Comparison of ENCODE assay signal across 8 cellular contexts in the genomic region with DNA sequence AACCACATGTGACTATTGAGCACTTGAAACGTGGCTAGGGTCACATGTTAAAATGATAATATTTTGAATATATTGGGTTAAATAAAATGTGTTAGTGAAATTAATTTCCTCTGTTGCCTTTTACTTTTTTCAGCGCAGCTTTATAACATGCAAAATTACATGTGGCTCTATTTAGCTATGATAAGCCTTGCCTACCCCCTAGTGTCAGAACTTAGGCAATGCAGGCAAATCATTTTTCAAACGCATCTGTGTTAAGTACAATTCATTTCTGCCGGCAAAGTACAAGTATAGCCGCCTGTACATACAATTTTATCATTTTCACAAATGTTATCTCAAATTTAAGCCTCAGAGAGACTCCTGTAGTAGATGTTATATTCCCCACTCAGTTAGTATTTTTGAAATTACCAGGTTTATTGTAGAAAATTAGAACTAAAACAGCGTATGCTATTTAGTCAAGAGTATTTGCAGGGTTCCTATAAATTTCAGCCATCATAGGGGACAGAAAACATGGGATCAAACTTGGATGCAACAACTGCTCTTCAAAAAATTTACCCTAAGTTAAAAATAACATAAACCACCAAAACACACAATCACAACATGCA. TPM values are rescaled to one million over a fixed set of nuclear protein-coding genes. Genes with fewer than 3 reads are reported as not detected.
DNase-seq lines count a peak whose midpoint lies in the region; ATAC-seq and TF ChIP-seq lines count a peak whose summit lies in the region.

No MANE protein-coding gene starts in this region.

- peak; percentile 26 for DNase-seq in AG04449 (ENCODE audit: low read depth, low spot score)
- peak; percentile 29 for DNase-seq in GM04504 (ENCODE audit: low read depth)
- DNase-seq in HAP-1 (ENCODE audit: low spot score in 2 of 2) = peak; percentile 46 to 48
- peak; percentile 60 for DNase-seq in LoVo (ENCODE audit: low spot score)
- peak; percentile 54 for DNase-seq in SK-N-DZ (ENCODE audit: low spot score)
- peak; percentile 11 for DNase-seq in effector CD4-positive, alpha-beta T cell
- DNase-seq in mesenchymal stem cell = peak; percentile 70

- H3K4me3 ChIP-seq in AG04449 (ENCODE audit: low read depth, low read length) (no peak overlapping the region), HAP-1 (no peak overlapping the region), mesenchymal stem cell (ENCODE audit: insufficient read depth in 1 of 2, low read depth in 1 of 2, low read length in 2 of 2) (no peak overlapping the region)

- no peak overlapping the region for H3K23ac ChIP-seq in mesenchymal stem cell (ENCODE audit: low read length in 2 of 2)

- 50% methylated on average over 3 of the region's 6 CpGs for WGBS in mesenchymal stem cell

- no peak overlapping the region for H2BK5ac ChIP-seq in mesenchymal stem cell (ENCODE audit: low read depth, low read length, poor library complexity, severe bottlenecking)

- ATAC-seq in HG02840 (IDR thresholded peaks at IDR 0.05; ENCODE audit: low FRiP score, unreplicated experiment) = no peak

- no peak overlapping the region for H3K4me2 ChIP-seq in mesenchymal stem cell (ENCODE audit: low read length, poor library complexity, severe bottlenecking)

- H3K18ac ChIP-seq in mesenchymal stem cell (ENCODE audit: low read depth in 1 of 2, low read length in 2 of 2) = no peak overlapping the region

- POLR2A ChIA-PET in AG04449 (lab: Yijun Ruan, JAX) = no interaction called here

- in situ Hi-C loops in HAP-1 (cut with MboI; ENCODE audit: low sequenced_read_pairs) = loop anchor here (25.0 kb wide), 2 partner anchors 1489 to 1764 kb away; no protein-coding TSS in a partner anchor

- H3K27ac ChIP-seq in mesenchymal stem cell (ENCODE audit: low read length, poor library complexity, severe bottlenecking) = no peak overlapping the region

- no peak overlapping the region for H2AK5ac ChIP-seq in mesenchymal stem cell (ENCODE audit: low read length, severe bottlenecking)

- H3K27me3 ChIP-seq in HAP-1 (ENCODE audit: low read depth) = peaks cover 17% of the 10 kb centered on the region
- H3K27me3 ChIP-seq in mesenchymal stem cell (ENCODE audit: control insufficient read depth in 1 of 2, insufficient read depth in 1 of 2, low read length in 2 of 2) = peaks cover 18 to 23% of the 10 kb centered on the region in 2 experiments

- H3K79me1 ChIP-seq in mesenchymal stem cell (replicated peaks; ENCODE audit: low read length, poor library complexity, severe bottlenecking) = no peaks in the 10 kb centered on the region

- H4K91ac ChIP-seq in mesenchymal stem cell (ENCODE audit: low read length) = no peak overlapping the region

- H3K9ac ChIP-seq in mesenchymal stem cell (ENCODE audit: low read length) = no peak overlapping the region

- no peak overlapping the region for H2BK12ac ChIP-seq in mesenchymal stem cell (ENCODE audit: low read length in 2 of 2)

- H3K4me1 ChIP-seq in HAP-1 (no peaks in the 10 kb centered on the region), mesenchymal stem cell (ENCODE audit: control insufficient read depth, insufficient read depth, low read depth, low read length) (no peaks in the 10 kb centered on the region)

- CTCF ChIA-PET in AG04449 (lab: Yijun Ruan, JAX) = interaction anchor here (0.7 to 7.1 kb wide), 14 partner anchors 9 to 1942 kb away, joined by 3 to 115 read pairs (median 6); no protein-coding TSS in a partner anchor

- no peak overlapping the region for H4K8ac ChIP-seq in mesenchymal stem cell (ENCODE audit: low read length)

- no peak overlapping the region for H2BK15ac ChIP-seq in mesenchymal stem cell (ENCODE audit: low read depth, poor library complexity, severe bottlenecking)

- H3K4ac ChIP-seq in mesenchymal stem cell (ENCODE audit: low read depth in 1 of 2, low read length in 2 of 2) = no peak overlapping the region

- H2AFZ ChIP-seq in mesenchymal stem cell (ENCODE audit: low read depth, low read length) = no peak overlapping the region

- no peaks in the 10 kb centered on the region for H3K36me3 ChIP-seq in HAP-1 (replicated peaks)
- no peaks in the 10 kb centered on the region for H3K36me3 ChIP-seq in mesenchymal stem cell (ENCODE audit: control insufficient read depth in 1 of 2, insufficient read depth in 2 of 2, low read depth in 1 of 2, low read length in 2 of 2)

- H3K9me3 ChIP-seq in HAP-1 = no peaks in the 10 kb centered on the region
- H3K9me3 ChIP-seq in mesenchymal stem cell (ENCODE audit: control insufficient read depth, low read length) = no peaks in the 10 kb centered on the region

- peak; percentile 75 for TF ChIP-seq CTCF in AG04449 (IDR thresholded peaks at IDR 0.05; ENCODE audit: insufficient read depth, low read length, missing control alignments)

- H3K14ac ChIP-seq in mesenchymal stem cell (ENCODE audit: low read length in 2 of 2) = no peak overlapping the region

- H2BK120ac ChIP-seq in mesenchymal stem cell (ENCODE audit: low read depth, low read length) = no peak overlapping the region

RNA-seq across cellular contexts. Expression of a gene that starts 56.1 kb away (rescaled TPM):
- polyA plus RNA-seq in SK-N-DZ (2014; cell fraction: cytosol; rRNA removed) = 0.10 TPM in 1 of 2 replicates, not detected in the other
- 0.26 TPM in 1 of 2 replicates, not detected in the other for polyA plus RNA-seq in SK-N-DZ (2014; cell fraction: nucleus; rRNA removed)
- polyA plus RNA-seq in mesenchymal stem cell (2013, experiment 1 of 2) = 0.01 TPM
- not detected for polyA plus RNA-seq in mesenchymal stem cell (2013, experiment 2 of 2)

Comparison
In these comparisons a context has a peak if more than half of its experiments do, and no peak if none do; other contexts are left out.
1. DNase-seq: peak in every context shown above with its lines; median percentile 70 in mesenchymal stem cell; 60 in LoVo; 54 in SK-N-DZ; 47 in HAP-1; 29 in GM04504; 26 in AG04449; 11 in effector CD4-positive, alpha-beta T cell.